8 cellular contexts compared by ENCODE assay signal in genomic region chr21:42463861-42464515, GRCh38. TPM values are rescaled to one million over a fixed set of nuclear protein-coding genes. Genes with fewer than 3 reads are reported as not detected.
A peak's percentile ranks its signal among the peaks of the same experiment; 100 is the strongest.
DNase-seq lines count a peak whose midpoint lies in the region; ATAC-seq and TF ChIP-seq lines count a peak whose summit lies in the region.

No MANE protein-coding gene starts in this region.

- TF ChIP-seq CTCF in GM12865 (IDR thresholded peaks at IDR 0.05; ENCODE audit: insufficient read depth, low read depth, low read length, missing control alignments) (no peak), PC-3 (conservative IDR thresholded peaks at IDR 0.05; ENCODE audit: low read depth, low read length) (no peak)

- no peak overlapping the region for H3K27ac ChIP-seq in PC-3 (ENCODE audit: low read length)
- H3K27ac ChIP-seq in iPS DF 6.9 (ENCODE audit: low read length) = no peak overlapping the region

- no peaks in the 10 kb centered on the region for H3K36me3 ChIP-seq in PC-3 (ENCODE audit: low read depth, low read length)
- no peaks in the 10 kb centered on the region for H3K36me3 ChIP-seq in iPS DF 6.9 (ENCODE audit: control insufficient read depth, insufficient read depth, low read length)

- H3K4me2 ChIP-seq in PC-3 (ENCODE audit: low read length) = no peak overlapping the region

- no peaks in the 10 kb centered on the region for H4K20me1 ChIP-seq in PC-3 (ENCODE audit: low read length)

- peaks cover 1% of the 10 kb centered on the region for H3K27me3 Mint-ChIP-seq in activated T-helper 2 cell treated with anti-CD3 and anti-CD28 coated beads, Interferon-gamma antibody, Interleukin-2, Interleukin-4, amounts not matched to agents 10 μg/mL and 5 μg/mL and 100 μg/mL, durations not matched to agents 14 hours and 24 hours and 36 hours (ENCODE audit: low read depth)

- H3K4me3 ChIP-seq in GM12865 (ENCODE audit: low read depth, low read length) (no peak overlapping the region), PC-3 (ENCODE audit: low read length) (no peak overlapping the region), iPS DF 6.9 (ENCODE audit: low read length) (no peak overlapping the region)

- H3K9me2 ChIP-seq in PC-3 (replicated peaks; ENCODE audit: low read length) = no peaks in the 10 kb centered on the region

- CTCF ChIA-PET in PC-3 (lab: Charles Lee) = no interaction called here

- H3K79me2 ChIP-seq in PC-3 (ENCODE audit: low read length) = no peaks in the 10 kb centered on the region

- peak; percentile 84 for DNase-seq in GM12865 (ENCODE audit: low read depth)
- DNase-seq in PC-3 = peak; percentile 68
- peak; percentile 66 for DNase-seq in activated T-helper 2 cell treated with anti-CD3 and anti-CD28 coated beads, Interferon-gamma antibody, Interleukin-2, Interleukin-4, amounts not matched to agents 10 μg/mL and 5 μg/mL and 100 μg/mL, durations not matched to agents 14 hours and 24 hours and 36 hours (ENCODE audit: low spot score)
- peak; percentile 87 for DNase-seq in iPS DF 6.9 (ENCODE audit: low read depth, low spot score)
- peak; percentile 31 to 53 for DNase-seq in stimulated activated CD8-positive, alpha-beta memory T cell treated with anti-CD3 and anti-CD28 coated beads, Interleukin-4, amount 100 ng/mL, for 4 hours (ENCODE audit: low read depth in 2 of 2, low spot score in 1 of 2)
- DNase-seq in occipital lobe (lab: John Stamatoyannopoulos, UW) = no peak

- no CpG with 5 or more reads among the region's 17 CpGs for WGBS in iPS DF 6.9 (ENCODE audit: insufficient coverage, insufficient read length)

- H3F3A ChIP-seq in PC-3 (ENCODE audit: low read length, unreplicated experiment) = no peaks in the 10 kb centered on the region

- no peaks in the 10 kb centered on the region for H3K9me3 ChIP-seq in PC-3 (ENCODE audit: low read length)
- H3K9me3 ChIP-seq in iPS DF 6.9 (ENCODE audit: control insufficient read depth, insufficient read depth, low read length) = no peaks in the 10 kb centered on the region

- intact Hi-C loops in PC-3 (cut with micrococcal nuclease) = no loop called here
- intact Hi-C loops in activated T-helper 2 cell treated with anti-CD3 and anti-CD28 coated beads, Interferon-gamma antibody, Interleukin-2, Interleukin-4, amounts not matched to agents 10 μg/mL and 5 μg/mL and 100 μg/mL, durations not matched to agents 14 hours and 24 hours and 36 hours (cut with micrococcal nuclease) = no loop called here

- H3K36me3 Mint-ChIP-seq in activated T-helper 2 cell treated with anti-CD3 and anti-CD28 coated beads, Interferon-gamma antibody, Interleukin-2, Interleukin-4, amounts not matched to agents 10 μg/mL and 5 μg/mL and 100 μg/mL, durations not matched to agents 14 hours and 24 hours and 36 hours (ENCODE audit: low read depth) = peaks cover 4% of the 10 kb centered on the region

- ATAC-seq in PC-3 (no peak), GM18511 (IDR thresholded peaks at IDR 0.05; ENCODE audit: unreplicated experiment) (no peak), HG03139 (IDR thresholded peaks at IDR 0.05; ENCODE audit: unreplicated experiment) (no peak)

- peak overlapping the region; percentile 14; the same call in 1 of the 2 replicates for H2AFZ ChIP-seq in PC-3 (ENCODE audit: low read length)

- H3K27me3 ChIP-seq in PC-3 (ENCODE audit: low read length) = no peaks in the 10 kb centered on the region
- H3K27me3 ChIP-seq in iPS DF 6.9 (ENCODE audit: control insufficient read depth, insufficient read depth, low read length) = no peaks in the 10 kb centered on the region

- BruUV-seq in PC-3 (replicated peaks; lab: Mats Ljungman, UMichigan) = no TSS peak

- H3K4me3 Mint-ChIP-seq in activated T-helper 2 cell treated with anti-CD3 and anti-CD28 coated beads, Interferon-gamma antibody, Interleukin-2, Interleukin-4, amounts not matched to agents 10 μg/mL and 5 μg/mL and 100 μg/mL, durations not matched to agents 14 hours and 24 hours and 36 hours (ENCODE audit: low read depth) = no peak overlapping the region

- peak overlapping the region; percentile 94 for H3K27ac Mint-ChIP-seq in activated T-helper 2 cell treated with anti-CD3 and anti-CD28 coated beads, Interferon-gamma antibody, Interleukin-2, Interleukin-4, amounts not matched to agents 10 μg/mL and 5 μg/mL and 100 μg/mL, durations not matched to agents 14 hours and 24 hours and 36 hours

- H3K4me1 Mint-ChIP-seq in activated T-helper 2 cell treated with anti-CD3 and anti-CD28 coated beads, Interferon-gamma antibody, Interleukin-2, Interleukin-4, amounts not matched to agents 10 μg/mL and 5 μg/mL and 100 μg/mL, durations not matched to agents 14 hours and 24 hours and 36 hours (ENCODE audit: low read depth) = peaks cover 64% of the 10 kb centered on the region

- POLR2A ChIA-PET in PC-3 (lab: Charles Lee; ENCODE audit: unreplicated experiment) = interaction anchor here (0.7 kb wide), 1 partner anchor 74 kb away, joined by 7 read pairs; no protein-coding TSS in a partner anchor

- H3K4me1 ChIP-seq in PC-3 (ENCODE audit: insufficient read depth, low read length) (peaks cover 16% of the 10 kb centered on the region), iPS DF 6.9 (ENCODE audit: control insufficient read depth, insufficient read depth, low read length) (peaks cover 6% of the 10 kb centered on the region)

- no peaks in the 10 kb centered on the region for H3K9me3 Mint-ChIP-seq in activated T-helper 2 cell treated with anti-CD3 and anti-CD28 coated beads, Interferon-gamma antibody, Interleukin-2, Interleukin-4, amounts not matched to agents 10 μg/mL and 5 μg/mL and 100 μg/mL, durations not matched to agents 14 hours and 24 hours and 36 hours

- H3K9ac ChIP-seq in PC-3 (ENCODE audit: low read length) = no peak overlapping the region

RNA-seq across cellular contexts. Expression of gene RSPH1, which starts 32.0 kb away (rescaled TPM):
- 0.51 and 0.98 TPM in 2 replicates for total RNA-seq in PC-3 (2014; rRNA removed)
- not detected in 2 replicates for total RNA-seq in activated T-helper 2 cell treated with anti-CD3 and anti-CD28 coated beads, Interferon-gamma antibody, Interleukin-2, Interleukin-4, amounts not matched to agents 10 μg/mL and 5 μg/mL and 100 μg/mL, durations not matched to agents 14 hours and 24 hours and 36 hours
- total RNA-seq in occipital lobe = 0.16 TPM

RNA-seq across cellular contexts. Expression of gene SLC37A1, which starts 49.7 kb away (rescaled TPM):
- 34.2 and 38.3 TPM in 2 replicates for total RNA-seq in PC-3 (2014; rRNA removed)
- 21.6 and 22.3 TPM in 2 replicates for total RNA-seq in activated T-helper 2 cell treated with anti-CD3 and anti-CD28 coated beads, Interferon-gamma antibody, Interleukin-2, Interleukin-4, amounts not matched to agents 10 μg/mL and 5 μg/mL and 100 μg/mL, durations not matched to agents 14 hours and 24 hours and 36 hours
- total RNA-seq in occipital lobe = 24.5 TPM
